21 cellular contexts compared by ENCODE assay signal in the genomic region with DNA sequence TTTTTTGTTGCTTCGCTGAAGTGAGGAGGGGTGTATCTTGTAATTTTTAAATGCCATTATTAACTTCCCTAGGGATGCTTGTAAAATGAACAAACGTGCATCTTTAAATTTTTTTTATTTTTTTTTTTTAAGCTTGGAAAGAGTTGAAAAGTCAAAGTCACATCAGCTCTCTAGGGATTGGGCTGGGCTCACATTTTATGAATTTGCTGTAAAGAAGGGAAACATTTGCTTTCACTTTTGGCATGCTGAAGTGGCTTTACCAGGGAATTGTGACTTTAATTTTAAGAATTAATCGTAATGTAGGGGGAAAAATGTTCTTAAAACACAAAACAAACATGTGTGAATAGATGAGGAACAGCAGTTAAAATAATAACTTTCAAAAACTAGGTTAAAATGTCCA.
DNase-seq lines count a peak whose midpoint lies in the region; ATAC-seq and TF ChIP-seq lines count a peak whose summit lies in the region.
"Had no signal": no experiment of that assay in that cellular context is flagged by ENCODE, and none has a peak within 500 bp of the region (broad histone marks: within the 10 kb centered on the region; RNA-seq: fewer than 3 reads in every experiment).

No MANE protein-coding gene starts in this region.

- intact Hi-C loops in sigmoid colon (cut with DNase I) = no loop called here
- intact Hi-C loops in vagina (cut with DNase I) = no loop called here
- intact Hi-C loops in ovary (cut with DNase I) = no loop called here
- intact Hi-C loops in body of pancreas (cut with DNase I) = no loop called here

- peak; percentile 2 for DNase-seq in NCI-H2171 treated with DMSO at 0.1 percent for 48 hours (lab: John Stamatoyannopoulos, UW)
- no peak for DNase-seq in NCI-H2171 (lab: John Stamatoyannopoulos, UW)
- DNase-seq in fibroblast of pulmonary artery (ENCODE audit: low read depth) = peak; percentile 41
- no peak for DNase-seq in sigmoid colon
- DNase-seq in vagina (ENCODE audit: extremely low spot score in 2 of 2) = no peak
- no peak for DNase-seq in ovary
- DNase-seq in body of pancreas = no peak
- DNase-seq: activated CD4-positive, alpha-beta T cell treated with anti-CD3 and anti-CD28 coated beads for 4 hours; activated naive CD4-positive, alpha-beta T cell treated with anti-CD3 and anti-CD28 coated beads for 36 hours; CD4-positive, alpha-beta memory T cell; H7; Kasumi-1; kidney glomerular epithelial cell; NCI-H187 treated with DMSO at 0.1 percent for 48 hours; NCI-H524; stimulated activated naive CD8-positive, alpha-beta T cell treated with anti-CD3 and anti-CD28 coated beads, Interleukin-15, Interleukin-2, amounts not matched to agents 100 U/mL and 50 U/mL, for 24 hours; T1000 had no signal

- TF ChIP-seq POLR2A in sigmoid colon (IDR thresholded peaks at IDR 0.05) = no peak
- no peak for TF ChIP-seq POLR2A in vagina (IDR thresholded peaks at IDR 0.05)
- no peak for TF ChIP-seq POLR2A in ovary (IDR thresholded peaks at IDR 0.05)
- no peak for TF ChIP-seq POLR2A in body of pancreas (IDR thresholded peaks at IDR 0.05)

- H3K36me3 ChIP-seq in sigmoid colon (no peaks in the 10 kb centered on the region), vagina (no peaks in the 10 kb centered on the region), ovary (no peaks in the 10 kb centered on the region), body of pancreas (replicated peaks in 1 of 2; ENCODE audit: insufficient read depth in 1 of 2, low read depth in 2 of 2) (no peaks in the 10 kb centered on the region)
- H3K36me3 ChIP-seq: SJSA1 had no signal

- H3K27me3 ChIP-seq in sigmoid colon = no peaks in the 10 kb centered on the region
- no peaks in the 10 kb centered on the region for H3K27me3 ChIP-seq in vagina
- no peaks in the 10 kb centered on the region for H3K27me3 ChIP-seq in ovary
- H3K27me3 ChIP-seq in body of pancreas = no peaks in the 10 kb centered on the region
- H3K27me3 ChIP-seq: hepatocyte, SJSA1 had no signal

- H3K4me3 ChIP-seq in fibroblast of pulmonary artery (replicated peaks; ENCODE audit: low read depth, low read length) = no peak overlapping the region
- H3K4me3 ChIP-seq in sigmoid colon = no peak overlapping the region
- peak overlapping the region in 1 of 2 donors; percentile 8 for H3K4me3 ChIP-seq in vagina
- H3K4me3 ChIP-seq in ovary = no peak overlapping the region
- H3K4me3 ChIP-seq in body of pancreas = no peak overlapping the region
- H3K4me3 ChIP-seq: hepatocyte, SJSA1 had no signal

- no peak for TF ChIP-seq CTCF in fibroblast of pulmonary artery (IDR thresholded peaks at IDR 0.05; ENCODE audit: low read length, missing control alignments)
- no peak for TF ChIP-seq CTCF in sigmoid colon (IDR thresholded peaks at IDR 0.05)
- TF ChIP-seq CTCF in vagina (IDR thresholded peaks at IDR 0.05) = no peak
- TF ChIP-seq CTCF in ovary (IDR thresholded peaks at IDR 0.05) = no peak
- no peak for TF ChIP-seq CTCF in body of pancreas (IDR thresholded peaks at IDR 0.05)

- ATAC-seq in GM21367 (IDR thresholded peaks at IDR 0.05; ENCODE audit: unreplicated experiment) (no peak), body of pancreas (no peak)
- ATAC-seq: stimulated activated naive CD8-positive, alpha-beta T cell treated with anti-CD3 and anti-CD28 coated beads, Interleukin-15, Interleukin-2, amounts not matched to agents 100 U/mL and 50 U/mL, for 24 hours had no signal

- H3K9me3 ChIP-seq in sigmoid colon (no peaks in the 10 kb centered on the region), vagina (no peaks in the 10 kb centered on the region), ovary (no peaks in the 10 kb centered on the region), body of pancreas (no peaks in the 10 kb centered on the region)
- H3K9me3 ChIP-seq: SJSA1 had no signal

- peaks cover 0 to 16% (median 10%) of the 10 kb centered on the region in 4 donors for H3K4me1 ChIP-seq in sigmoid colon
- H3K4me1 ChIP-seq in vagina = peaks cover 20% of the 10 kb centered on the region
- peaks cover 3% of the 10 kb centered on the region for H3K4me1 ChIP-seq in ovary (ENCODE audit: insufficient read depth)
- peaks cover 21% of the 10 kb centered on the region for H3K4me1 ChIP-seq in body of pancreas

- peak overlapping the region; percentile 30 to 62 (median 36) for H3K27ac ChIP-seq in sigmoid colon
- peak overlapping the region; percentile 53 for H3K27ac ChIP-seq in vagina
- no peak overlapping the region for H3K27ac ChIP-seq in ovary
- H3K27ac ChIP-seq in body of pancreas = no peak overlapping the region
- H3K27ac ChIP-seq: 22Rv1, hepatocyte, SJSA1 had no signal

- no peak for TF ChIP-seq EP300 in sigmoid colon (IDR thresholded peaks at IDR 0.05)
- no peak for TF ChIP-seq EP300 in ovary (IDR thresholded peaks at IDR 0.05)

- WGBS in sigmoid colon, 2 donors = 60 to 62% methylated on average over 3 of the region's 3 CpGs
- WGBS in ovary, 3 donors = 28 to 31% (median 30%) methylated on average over 3 of the region's 3 CpGs
- WGBS in body of pancreas, 2 donors = 77 to 79% methylated on average over 3 of the region's 3 CpGs

Comparison
In these comparisons a context has a peak if more than half of its experiments do, and no peak if none do; other contexts are left out.
1. DNase-seq: peak in NCI-H2171 treated with DMSO at 0.1 percent for 48 hours (single experiment) and fibroblast of pulmonary artery (single experiment); none in NCI-H2171 (single experiment), sigmoid colon (single experiment), vagina (0 of 2), ovary (0 of 5) and body of pancreas (0 of 4).
2. H3K27ac ChIP-seq: peak in sigmoid colon (4 of 4) and vagina (single experiment); none in ovary (0 of 2) and body of pancreas (0 of 4).